In the genomic region with DNA sequence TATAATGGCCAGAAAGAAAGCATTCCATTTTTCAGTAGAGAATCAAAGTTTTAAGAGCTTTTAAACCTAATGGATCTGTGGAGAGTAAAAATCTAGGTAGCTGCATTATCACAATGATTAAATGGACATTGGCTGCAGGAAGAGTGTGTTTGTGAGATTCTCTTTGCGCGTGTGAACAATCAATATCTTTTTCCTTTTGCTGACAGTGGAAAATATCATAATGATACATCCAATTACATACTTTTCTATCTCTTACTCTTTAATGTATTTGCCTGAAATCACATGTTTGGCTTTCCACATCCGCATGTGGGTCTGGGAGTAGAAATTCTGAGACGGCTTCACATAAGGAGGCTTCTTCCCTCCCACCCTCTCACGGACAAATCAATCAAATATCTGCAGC, we compare ENCODE assay signal across 1 cellular context.
TF ChIP-seq lines count a peak whose summit lies in the region.

No MANE protein-coding gene starts in this region.

TF ChIP-seq in IMR-90, 13 proteins besides CTCF, POLR2A, EP300 and RAD21:
- peak; percentile 43; the same call in 1 of the 2 replicates for TF ChIP-seq MAFK (IDR thresholded peaks at IDR 0.05; ENCODE audit: low read depth, low read length)
- no peak for TF ChIP-seq CEBPB (IDR thresholded peaks at IDR 0.05; ENCODE audit: low read depth, low read length)
- no peak for TF ChIP-seq RFX5 (IDR thresholded peaks at IDR 0.05; ENCODE audit: low read depth, low read length)
TF ChIP-seq in IMR-90: peak in this region for 1.
